ENCODE assay signal across 8 cellular contexts in genomic region chr5:129094087-129094923, GRCh38. TPM values are rescaled to one million over a fixed set of nuclear protein-coding genes. Genes with fewer than 3 reads are reported as not detected.
A peak's percentile ranks its signal among the peaks of the same experiment; 100 is the strongest.
DNase-seq lines count a peak whose midpoint lies in the region; ATAC-seq and TF ChIP-seq lines count a peak whose summit lies in the region.

ISOC1 (plus strand) TSS chr5:129094749; CDS start chr5:129094767, 18 bp downstream.

- peak; percentile 89 for ATAC-seq in HG02588 (IDR thresholded peaks at IDR 0.05; ENCODE audit: unreplicated experiment)

- peak within 1 kb of the TSS; percentile 68 for H3K9ac ChIP-seq in SK-N-MC (ENCODE audit: insufficient read length)

- CTCF ChIA-PET in activated naive CD4-positive, alpha-beta T cell treated with anti-CD3 and anti-CD28 coated beads, Interleukin-2, amount 10 ng/mL, durations not matched to agents 7 days and 5 days (lab: Charles Lee), result interaction anchor here (1.0 to 2.1 kb wide), 6 partner anchors 9 to 189 kb away, joined by 3 to 11 read pairs (median 4); no protein-coding TSS in a partner anchor

- H3K9me3 Mint-ChIP-seq in activated naive CD4-positive, alpha-beta T cell treated with anti-CD3 and anti-CD28 coated beads, Interleukin-2, amount 10 ng/mL, durations not matched to agents 7 days and 5 days, result no peaks in the 10 kb centered on the region

- TF ChIP-seq CTCF in GM10266 (IDR thresholded peaks at IDR 0.05; ENCODE audit: control insufficient read depth, insufficient read depth, low read depth, missing control alignments) (peak; percentile 9), NB4 (IDR thresholded peaks at IDR 0.05; ENCODE audit: low read depth, low read length) (no peak), suprapubic skin (IDR thresholded peaks at IDR 0.05) (no peak)

- H3K4me3 ChIP-seq in NB4 (ENCODE audit: low read depth, low read length) (peak within 1 kb of the TSS; percentile 78), SK-N-MC (peak within 1 kb of the TSS; percentile 88), suprapubic skin (peak within 1 kb of the TSS; percentile 88)

- DNase-seq in GM10266 (ENCODE audit: extremely low spot score) (peak; percentile 92), NB4 (ENCODE audit: low read depth) (peak; percentile 90), SK-N-MC (ENCODE audit: low read depth, low spot score) (no peak), germinal center (ENCODE audit: low spot score) (peak; percentile 90), occipital lobe (lab: John Stamatoyannopoulos, UW) (peak; percentile 82), suprapubic skin (ENCODE audit: low spot score in 2 of 2) (peak; percentile 88 to 90)
- peak; percentile 93 for DNase-seq in activated naive CD4-positive, alpha-beta T cell treated with anti-CD3 and anti-CD28 coated beads, Interleukin-2, amount 10 ng/mL, durations not matched to agents 7 days and 5 days

- no peaks in the 10 kb centered on the region for H3K36me3 Mint-ChIP-seq in activated naive CD4-positive, alpha-beta T cell treated with anti-CD3 and anti-CD28 coated beads, Interleukin-2, amount 10 ng/mL, durations not matched to agents 7 days and 5 days

- H3K9me3 ChIP-seq in SK-N-MC (ENCODE audit: low read depth, low read length), result no peaks in the 10 kb centered on the region
- no peaks in the 10 kb centered on the region for H3K9me3 ChIP-seq in suprapubic skin

- 5% methylated on average over 6 of the region's 87 CpGs for WGBS in suprapubic skin

- TF ChIP-seq POLR2A in NB4 (IDR thresholded peaks at IDR 0.05; ENCODE audit: extremely low read depth, insufficient read length) (peak; percentile 68), suprapubic skin (IDR thresholded peaks at IDR 0.05) (peak in 1 of 2 donors; percentile 67)

- no peak for TF ChIP-seq EP300 in suprapubic skin (IDR thresholded peaks at IDR 0.05)

- H3K4me1 Mint-ChIP-seq in activated naive CD4-positive, alpha-beta T cell treated with anti-CD3 and anti-CD28 coated beads, Interleukin-2, amount 10 ng/mL, durations not matched to agents 7 days and 5 days, result peaks cover 30% of the 10 kb centered on the region

- peak within 1 kb of the TSS; percentile 73 for H3K27ac Mint-ChIP-seq in activated naive CD4-positive, alpha-beta T cell treated with anti-CD3 and anti-CD28 coated beads, Interleukin-2, amount 10 ng/mL, durations not matched to agents 7 days and 5 days

- H3K27ac ChIP-seq in SK-N-MC, result no peak within 1 kb of the TSS
- H3K27ac ChIP-seq in suprapubic skin, result peak within 1 kb of the TSS; percentile 84

- no peaks in the 10 kb centered on the region for H3K27me3 ChIP-seq in suprapubic skin

- peaks cover 10% of the 10 kb centered on the region for H3K27me3 Mint-ChIP-seq in activated naive CD4-positive, alpha-beta T cell treated with anti-CD3 and anti-CD28 coated beads, Interleukin-2, amount 10 ng/mL, durations not matched to agents 7 days and 5 days

- H3K36me3 ChIP-seq in SK-N-MC (ENCODE audit: insufficient read depth, low read length) (no peaks in the 10 kb centered on the region), suprapubic skin (no peaks in the 10 kb centered on the region)

- peaks cover 41% of the 10 kb centered on the region for H3K4me1 ChIP-seq in suprapubic skin

- peak within 1 kb of the TSS; percentile 85 for H3K4me3 Mint-ChIP-seq in activated naive CD4-positive, alpha-beta T cell treated with anti-CD3 and anti-CD28 coated beads, Interleukin-2, amount 10 ng/mL, durations not matched to agents 7 days and 5 days

RNA-seq across cellular contexts. Expression of gene ISOC1, which starts in this region (rescaled TPM):
- 19.0 TPM for total RNA-seq in occipital lobe
- total RNA-seq in suprapubic skin, result 10 to 100 TPM; 39.8 to 67.1 (median 52.7) TPM
